Comparison of ENCODE assay signal across 24 cellular contexts in the genomic region with DNA sequence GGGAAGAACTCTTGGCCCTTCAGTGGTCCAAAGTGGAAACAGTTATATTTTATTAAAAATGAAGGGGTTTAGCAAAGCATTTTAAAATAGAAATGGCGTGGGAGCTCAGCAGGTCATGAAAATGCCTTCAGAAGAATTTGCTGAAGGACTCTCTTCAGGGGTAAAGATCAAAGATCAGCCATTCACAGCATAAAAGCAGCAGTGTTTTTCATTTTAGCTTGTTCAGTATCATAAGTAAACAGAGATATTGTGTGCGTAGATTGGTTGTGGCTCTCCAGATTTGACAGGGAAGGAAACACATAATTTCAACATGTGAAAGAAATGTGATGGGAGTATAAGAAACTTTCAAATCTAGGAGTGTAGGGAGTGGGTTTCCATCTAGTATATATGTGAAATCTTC.
"Had no signal": no experiment of that assay in that cellular context is flagged by ENCODE, and none has a peak within 500 bp of the region (broad histone marks: within the 10 kb centered on the region; RNA-seq: fewer than 3 reads in every experiment).

No MANE protein-coding gene starts in this region.

- H3K4me3 ChIP-seq: lung, pancreas, spleen, tibial artery, upper lobe of left lung, uterus had no signal

- H3K4me3 Mint-ChIP-seq: naive B cell; nephron progenitor cell; stimulated activated memory B cell treated with anti-CD40 and anti-IgM and Interleukin-4, amounts not matched to agents 10 μg/mL and 1 μg/mL and 100 μg/mL, for 72 hours; stimulated activated naive CD8-positive, alpha-beta T cell treated with anti-CD3 and anti-CD28 coated beads, Interleukin-15, Interleukin-2, amounts not matched to agents 100 ng/mL and 50 ng/mL, for 24 hours had no signal

- H3K4me1 Mint-ChIP-seq: naive B cell; stimulated activated memory B cell treated with anti-CD40 and anti-IgM and Interleukin-4, amounts not matched to agents 10 μg/mL and 1 μg/mL and 100 μg/mL, for 72 hours had no signal

- H3K27me3 Mint-ChIP-seq: stimulated activated memory B cell treated with anti-CD40 and anti-IgM and Interleukin-4, amounts not matched to agents 10 μg/mL and 1 μg/mL and 100 μg/mL, for 72 hours; stimulated activated naive CD8-positive, alpha-beta T cell treated with anti-CD3 and anti-CD28 coated beads, Interleukin-15, Interleukin-2, amounts not matched to agents 100 ng/mL and 50 ng/mL, for 24 hours had no signal

- DNase-seq: effector memory CD4-positive, alpha-beta T cell; foreskin keratinocyte; head of caudate nucleus; hippocampal formation; left colon; left ventricle myocardium superior; mesenchymal stem cell; midbrain; naive B cell; nephron progenitor cell; nucleus accumbens; pancreas; right cardiac atrium; spleen; stimulated activated CD4-positive, alpha-beta T cell treated with anti-CD3 and anti-CD28 coated beads, Interleukin-15, amount 100 ng/mL, for 24 hours; stimulated activated CD4-positive, alpha-beta T cell treated with anti-CD3 and anti-CD28 coated beads, Interleukin-1b, Interleukin-23, amount 100 ng/mL, for 48 hours; stimulated activated CD4-positive, alpha-beta T cell treated with anti-CD3 and anti-CD28 coated beads, Interleukin-4, amount 100 ng/mL, for 24 hours; tibial artery; upper lobe of left lung; uterus had no signal

- H3K9me3 Mint-ChIP-seq: nephron progenitor cell; stimulated activated memory B cell treated with anti-CD40 and anti-IgM and Interleukin-4, amounts not matched to agents 10 μg/mL and 1 μg/mL and 100 μg/mL, for 72 hours had no signal

- H3K36me3 Mint-ChIP-seq: naive B cell; stimulated activated memory B cell treated with anti-CD40 and anti-IgM and Interleukin-4, amounts not matched to agents 10 μg/mL and 1 μg/mL and 100 μg/mL, for 72 hours had no signal

- ATAC-seq: foreskin keratinocyte; left colon; left ventricle myocardium superior; pancreas; right cardiac atrium; stimulated activated memory B cell treated with anti-CD40 and anti-IgM and Interleukin-4, amounts not matched to agents 10 μg/mL and 1 μg/mL and 100 μg/mL, for 72 hours had no signal

- H3K9me3 ChIP-seq: pancreas, spleen, tibial artery, upper lobe of left lung, uterus had no signal

- H3K27me3 ChIP-seq: foreskin keratinocyte, pancreas, spleen, tibial artery, upper lobe of left lung, uterus had no signal

- H3K27ac Mint-ChIP-seq: naive B cell; nephron progenitor cell; progenitor cell of endocrine pancreas; stimulated activated memory B cell treated with anti-CD40 and anti-IgM and Interleukin-4, amounts not matched to agents 10 μg/mL and 1 μg/mL and 100 μg/mL, for 72 hours; stimulated activated naive CD8-positive, alpha-beta T cell treated with anti-CD3 and anti-CD28 coated beads, Interleukin-15, Interleukin-2, amounts not matched to agents 100 ng/mL and 50 ng/mL, for 24 hours had no signal

- H3K36me3 ChIP-seq: pancreas, spleen, tibial artery, upper lobe of left lung, uterus had no signal

- H3K4me1 ChIP-seq: foreskin keratinocyte, pancreas, spleen, tibial artery, upper lobe of left lung, uterus had no signal
